ENCODE assay signal across 8 cellular contexts in the genomic region with DNA sequence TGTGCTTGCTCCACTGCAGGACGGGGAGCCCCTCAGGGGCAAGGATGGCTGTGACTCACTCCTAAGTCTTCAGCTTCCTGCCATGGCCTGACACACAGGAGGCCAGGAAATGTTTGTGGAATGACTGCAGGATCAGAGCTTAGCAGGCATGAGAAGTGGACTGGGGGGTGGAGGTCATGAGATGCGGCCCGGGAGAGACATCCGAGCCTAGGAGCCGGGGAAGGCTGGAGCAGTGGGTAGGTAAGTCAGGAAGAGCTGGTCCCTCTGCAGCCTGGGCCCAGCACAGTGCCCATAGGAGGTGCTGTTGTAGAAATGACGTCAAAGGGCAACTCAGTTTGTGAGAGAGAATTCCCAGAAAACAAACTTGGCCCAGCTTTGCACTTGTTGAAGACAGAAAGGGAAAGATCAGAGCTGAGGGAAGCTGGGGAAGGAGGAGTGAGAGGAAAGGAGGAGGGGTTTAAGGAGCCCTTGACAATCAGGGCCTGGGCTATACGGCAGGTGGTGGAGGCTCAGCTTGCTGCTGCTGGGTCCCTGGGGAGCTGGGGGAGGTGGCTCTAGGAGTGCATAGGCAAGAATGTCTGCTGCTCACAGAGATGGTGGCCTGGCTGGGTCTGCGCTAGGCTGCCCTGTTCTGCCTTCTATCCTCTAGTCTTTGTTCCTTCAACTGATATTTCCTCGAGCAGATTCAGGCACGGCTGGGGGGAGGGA. TPM values are rescaled to one million over a fixed set of nuclear protein-coding genes. Genes with fewer than 3 reads are reported as not detected.
A peak's percentile ranks its signal among the peaks of the same experiment; 100 is the strongest.
DNase-seq lines count a peak whose midpoint lies in the region; ATAC-seq, FAIRE-seq and TF ChIP-seq lines count a peak whose summit lies in the region.

No MANE protein-coding gene starts in this region.

- peak; percentile 56 for ATAC-seq in GM21447 (IDR thresholded peaks at IDR 0.05; ENCODE audit: unreplicated experiment)
- ATAC-seq in GM21390 (IDR thresholded peaks at IDR 0.05; ENCODE audit: unreplicated experiment) = no peak

- no peak for TF ChIP-seq CTCF in kidney (IDR thresholded peaks at IDR 0.05; ENCODE audit: borderline replicate concordance, extremely low read depth, insufficient read depth)

- no peaks in the 10 kb centered on the region for H3K9me3 ChIP-seq in kidney (ENCODE audit: control insufficient read depth in 1 of 2, low read length in 2 of 2)

- intact Hi-C loops in activated T-helper 1 cell treated with anti-CD3 and anti-CD28 coated beads, Interleukin-12 subunit alpha, Interleukin-12 subunit beta, Interleukin-2, Interleukin-4 antibody, amounts not matched to agents 30 ng/mL and 10 ng/mL and 1 ng/mL, durations not matched to agents 14 hours and 24 hours and 36 hours (cut with micrococcal nuclease) = no loop called here
- intact Hi-C loops in kidney (cut with DNase I) = no loop called here

- no peak overlapping the region for H3K4me3 Mint-ChIP-seq in activated T-helper 1 cell treated with anti-CD3 and anti-CD28 coated beads, Interleukin-12 subunit alpha, Interleukin-12 subunit beta, Interleukin-2, Interleukin-4 antibody, amounts not matched to agents 30 ng/mL and 10 ng/mL and 1 ng/mL, durations not matched to agents 14 hours and 24 hours and 36 hours

- FAIRE-seq in kidney (lab: Jason Lieb, UNC) = no peak

- H3K27me3 Mint-ChIP-seq in activated T-helper 1 cell treated with anti-CD3 and anti-CD28 coated beads, Interleukin-12 subunit alpha, Interleukin-12 subunit beta, Interleukin-2, Interleukin-4 antibody, amounts not matched to agents 30 ng/mL and 10 ng/mL and 1 ng/mL, durations not matched to agents 14 hours and 24 hours and 36 hours (ENCODE audit: insufficient read depth) = no peaks in the 10 kb centered on the region

- no peak overlapping the region for H3K9ac ChIP-seq in kidney (ENCODE audit: low read length in 2 of 2)

- H3K36me3 ChIP-seq in kidney (ENCODE audit: control insufficient read depth in 1 of 2, insufficient read depth in 2 of 2, low read length in 2 of 2) = no peaks in the 10 kb centered on the region

- no peak overlapping the region for H3K27ac ChIP-seq in kidney (ENCODE audit: low read depth in 2 of 2, low read length in 2 of 2)

- peaks cover 0 to 3% of the 10 kb centered on the region in 2 donors for H3K4me1 ChIP-seq in kidney (ENCODE audit: control insufficient read depth in 1 of 2, insufficient read depth in 1 of 2, low read depth in 1 of 2, low read length in 2 of 2)

- no peaks in the 10 kb centered on the region for H3K9me3 Mint-ChIP-seq in activated T-helper 1 cell treated with anti-CD3 and anti-CD28 coated beads, Interleukin-12 subunit alpha, Interleukin-12 subunit beta, Interleukin-2, Interleukin-4 antibody, amounts not matched to agents 30 ng/mL and 10 ng/mL and 1 ng/mL, durations not matched to agents 14 hours and 24 hours and 36 hours

- no peak overlapping the region for H3K4me3 ChIP-seq in kidney (ENCODE audit: low read length in 2 of 2)

- peaks cover 42% of the 10 kb centered on the region for H3K4me1 Mint-ChIP-seq in activated T-helper 1 cell treated with anti-CD3 and anti-CD28 coated beads, Interleukin-12 subunit alpha, Interleukin-12 subunit beta, Interleukin-2, Interleukin-4 antibody, amounts not matched to agents 30 ng/mL and 10 ng/mL and 1 ng/mL, durations not matched to agents 14 hours and 24 hours and 36 hours (ENCODE audit: low read depth)

- DNase-seq in EH (ENCODE audit: low read depth) = peak; percentile 100
- peak; percentile 36 for DNase-seq in NCI-H1092 treated with DMSO at 0.1 percent for 48 hours (lab: John Stamatoyannopoulos, UW)
- no peak for DNase-seq in activated T-helper 1 cell treated with anti-CD3 and anti-CD28 coated beads, Interleukin-12 subunit alpha, Interleukin-12 subunit beta, Interleukin-2, Interleukin-4 antibody, amounts not matched to agents 30 ng/mL and 10 ng/mL and 1 ng/mL, durations not matched to agents 14 hours and 24 hours and 36 hours (ENCODE audit: low spot score)
- peak; percentile 97 for DNase-seq in iris pigment epithelial cell (ENCODE audit: low read depth)
- DNase-seq in middle frontal gyrus (ENCODE audit: extremely low spot score, low spot score) = no peak
- DNase-seq in kidney = no peak

- H3K27ac Mint-ChIP-seq in activated T-helper 1 cell treated with anti-CD3 and anti-CD28 coated beads, Interleukin-12 subunit alpha, Interleukin-12 subunit beta, Interleukin-2, Interleukin-4 antibody, amounts not matched to agents 30 ng/mL and 10 ng/mL and 1 ng/mL, durations not matched to agents 14 hours and 24 hours and 36 hours = peak overlapping the region; percentile 15

- H3K36me3 Mint-ChIP-seq in activated T-helper 1 cell treated with anti-CD3 and anti-CD28 coated beads, Interleukin-12 subunit alpha, Interleukin-12 subunit beta, Interleukin-2, Interleukin-4 antibody, amounts not matched to agents 30 ng/mL and 10 ng/mL and 1 ng/mL, durations not matched to agents 14 hours and 24 hours and 36 hours (ENCODE audit: low read depth) = peaks cover 44% of the 10 kb centered on the region

RNA-seq across cellular contexts. Expression of a gene that starts 18.5 kb away (rescaled TPM):
- 64.0 and 65.8 TPM in 2 replicates for total RNA-seq in activated T-helper 1 cell treated with anti-CD3 and anti-CD28 coated beads, Interleukin-12 subunit alpha, Interleukin-12 subunit beta, Interleukin-2, Interleukin-4 antibody, amounts not matched to agents 30 ng/mL and 10 ng/mL and 1 ng/mL, durations not matched to agents 14 hours and 24 hours and 36 hours
- total RNA-seq in kidney = 9.8 TPM
- polyA plus RNA-seq in kidney (ENCODE audit: insufficient read depth, low read depth, low replicate concordance) = 1.3 TPM

RNA-seq across cellular contexts. Expression of a gene that starts 37.8 kb away (rescaled TPM):
- total RNA-seq in activated T-helper 1 cell treated with anti-CD3 and anti-CD28 coated beads, Interleukin-12 subunit alpha, Interleukin-12 subunit beta, Interleukin-2, Interleukin-4 antibody, amounts not matched to agents 30 ng/mL and 10 ng/mL and 1 ng/mL, durations not matched to agents 14 hours and 24 hours and 36 hours = 17.5 and 17.8 TPM in 2 replicates
- total RNA-seq in kidney = 12.7 TPM
- polyA plus RNA-seq in kidney (ENCODE audit: insufficient read depth, low read depth, low replicate concordance) = 7.2 TPM

RNA-seq across cellular contexts. Expression of a gene that starts 43.8 kb away (rescaled TPM):
- 3.9 TPM in 2 replicates for total RNA-seq in activated T-helper 1 cell treated with anti-CD3 and anti-CD28 coated beads, Interleukin-12 subunit alpha, Interleukin-12 subunit beta, Interleukin-2, Interleukin-4 antibody, amounts not matched to agents 30 ng/mL and 10 ng/mL and 1 ng/mL, durations not matched to agents 14 hours and 24 hours and 36 hours
- 16.2 TPM for total RNA-seq in kidney
- 8.9 TPM for polyA plus RNA-seq in kidney (ENCODE audit: insufficient read depth, low read depth, low replicate concordance)

Comparison
In these comparisons a context has a peak if more than half of its experiments do, and no peak if none do; other contexts are left out.
1. DNase-seq: peak in EH (single experiment), NCI-H1092 treated with DMSO at 0.1 percent for 48 hours (single experiment) and iris pigment epithelial cell (single experiment); none in activated T-helper 1 cell treated with anti-CD3 and anti-CD28 coated beads, Interleukin-12 subunit alpha, Interleukin-12 subunit beta, Interleukin-2, Interleukin-4 antibody, amounts not matched to agents 30 ng/mL and 10 ng/mL and 1 ng/mL, durations not matched to agents 14 hours and 24 hours and 36 hours (single experiment), middle frontal gyrus (single experiment) and kidney (single experiment).